ENCODE assay signal across 15 cellular contexts in the genomic region with DNA sequence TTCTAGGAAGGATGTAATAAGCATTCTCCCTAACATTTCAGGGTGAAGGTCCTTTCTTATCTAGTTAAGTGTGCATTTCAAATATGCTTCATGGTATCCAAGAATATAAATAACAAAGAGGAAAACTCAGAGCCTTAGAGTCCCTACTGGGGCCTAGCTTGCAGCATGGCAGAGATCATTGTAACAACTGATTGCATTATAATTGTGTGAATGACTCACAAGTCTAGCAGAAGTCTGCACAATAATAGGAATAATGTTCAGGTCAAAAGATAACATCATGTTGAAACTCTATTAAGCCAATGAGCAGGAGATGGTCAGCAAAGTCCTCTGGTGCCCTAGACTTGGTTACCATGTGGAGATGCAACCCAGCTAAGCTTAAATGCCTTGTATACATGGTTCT. TPM values are rescaled to one million over a fixed set of nuclear protein-coding genes. Genes with fewer than 3 reads are reported as not detected.
DNase-seq lines count a peak whose midpoint lies in the region; TF ChIP-seq lines count a peak whose summit lies in the region.
"Had no signal": no experiment of that assay in that cellular context is flagged by ENCODE, and none has a peak within 500 bp of the region (broad histone marks: within the 10 kb centered on the region; RNA-seq: fewer than 3 reads in every experiment).

No MANE protein-coding gene starts in this region.

- no peaks in the 10 kb centered on the region for H3K79me2 ChIP-seq in mammary epithelial cell (ENCODE audit: insufficient read depth, low read length)

- no peak overlapping the region for H3K4me3 ChIP-seq in breast epithelium
- no peak overlapping the region for H3K4me3 ChIP-seq in mammary epithelial cell (replicated peaks in 1 of 3; ENCODE audit: insufficient read depth in 1 of 3, low read depth in 2 of 3, low read length in 3 of 3)
- no peak overlapping the region for H3K4me3 ChIP-seq in endodermal cell (ENCODE audit: low read length)

- peaks cover 5% of the 10 kb centered on the region for H3K4me1 Mint-ChIP-seq in MCF 10A (ENCODE audit: insufficient read depth, unreplicated experiment)
- H3K4me1 Mint-ChIP-seq in endodermal cell = peaks cover 2% of the 10 kb centered on the region
- H3K4me1 Mint-ChIP-seq: memory B cell had no signal

- POLR2A ChIA-PET in MCF 10A (lab: Yijun Ruan, JAX) = interaction anchor here (0.6 kb wide), 1 partner anchor 407 kb away, joined by 3 read pairs; no protein-coding TSS in a partner anchor

- H3K27ac ChIP-seq in breast epithelium = peak overlapping the region in 1 of 2 donors; percentile 45
- H3K27ac ChIP-seq in mammary epithelial cell (ENCODE audit: insufficient read depth, low read depth, low read length) = no peak overlapping the region
- H3K27ac ChIP-seq in endodermal cell (ENCODE audit: low read depth, low read length) = no peak overlapping the region

- TF ChIP-seq CTCF in MCF 10A (IDR thresholded peaks at IDR 0.05; ENCODE audit: unreplicated experiment) (no peak), breast epithelium (IDR thresholded peaks at IDR 0.05) (no peak), mammary epithelial cell (conservative IDR thresholded peaks at IDR 0.05 in 1 of 2, IDR thresholded peaks at IDR 0.05 in 1 of 2; ENCODE audit: extremely low read depth in 1 of 2, insufficient read depth in 1 of 2, low read depth in 1 of 2, low read length in 2 of 2) (no peak), endodermal cell (conservative IDR thresholded peaks at IDR 0.05) (no peak)

- CTCF ChIA-PET in MCF 10A (lab: Yijun Ruan, JAX) = interaction anchor here (0.6 to 1.3 kb wide), 4 partner anchors 11 to 525 kb away, joined by 4 to 6 read pairs (median 5); no protein-coding TSS in a partner anchor
- CTCF ChIA-PET in mammary epithelial cell (lab: Charles Lee; ENCODE audit: low non-redundant PET) = interaction anchor here (0.6 to 0.7 kb wide), 2 partner anchors 439 to 481 kb away, joined by 5 read pairs; no protein-coding TSS in a partner anchor

- H3K27ac Mint-ChIP-seq in MCF 10A (ENCODE audit: low read depth, unreplicated experiment) (peak overlapping the region; percentile 33), endodermal cell (no peak overlapping the region)
- H3K27ac Mint-ChIP-seq: memory B cell had no signal

- H4K20me1 ChIP-seq in mammary epithelial cell (ENCODE audit: insufficient read depth, low read length) = no peaks in the 10 kb centered on the region

- H3K36me3 Mint-ChIP-seq in MCF 10A (ENCODE audit: insufficient read depth, unreplicated experiment) (no peaks in the 10 kb centered on the region), endodermal cell (ENCODE audit: low read depth) (no peaks in the 10 kb centered on the region)
- H3K36me3 Mint-ChIP-seq: memory B cell had no signal

- no peak overlapping the region for H3K4me2 ChIP-seq in mammary epithelial cell (ENCODE audit: insufficient read depth, low read depth, low read length)

- in situ Hi-C loops in mammary epithelial cell (cut with MboI; ENCODE audit: low sequenced_read_pairs in 2 of 2) = no loop called here

- no peaks in the 10 kb centered on the region for H3K9me3 Mint-ChIP-seq in MCF 10A (ENCODE audit: unreplicated experiment)
- H3K9me3 Mint-ChIP-seq in endodermal cell = no peaks in the 10 kb centered on the region
- H3K9me3 Mint-ChIP-seq: memory B cell had no signal

- H3K36me3 ChIP-seq in breast epithelium (no peaks in the 10 kb centered on the region), mammary epithelial cell (ENCODE audit: insufficient read depth, low read length) (no peaks in the 10 kb centered on the region), endodermal cell (ENCODE audit: control insufficient read depth, insufficient read depth, low read length) (no peaks in the 10 kb centered on the region)

- H3K9ac ChIP-seq in mammary epithelial cell (ENCODE audit: insufficient read depth, low read length) (no peak overlapping the region), endodermal cell (ENCODE audit: extremely low read depth, low read length, poor library complexity, severe bottlenecking) (no peak overlapping the region)

- no peaks in the 10 kb centered on the region for H3K27me3 ChIP-seq in breast epithelium
- H3K27me3 ChIP-seq in mammary epithelial cell (ENCODE audit: insufficient read depth, low read length) = no peaks in the 10 kb centered on the region
- H3K27me3 ChIP-seq in endodermal cell (ENCODE audit: control insufficient read depth, insufficient read depth, low read length, poor library complexity, severe bottlenecking) = no peaks in the 10 kb centered on the region

- dilution Hi-C loops in mammary epithelial cell (cut with HindIII; ENCODE audit: low sequenced_read_pairs) = no loop called here

- intact Hi-C loops in MCF 10A (cut with micrococcal nuclease) = loop anchor here (10.0 kb wide), 1 partner anchor 150 kb away; no protein-coding TSS in a partner anchor
- intact Hi-C loops in breast epithelium (cut with DNase I; ENCODE audit: low total_unique reads) = no loop called here
- intact Hi-C loops in mammary epithelial cell (cut with micrococcal nuclease) = loop anchor here (5.0 kb wide), 1 partner anchor 148 kb away; no protein-coding TSS in a partner anchor

- H3K27me3 Mint-ChIP-seq in MCF 10A (ENCODE audit: insufficient read depth, unreplicated experiment) (no peaks in the 10 kb centered on the region), endodermal cell (ENCODE audit: insufficient read depth) (no peaks in the 10 kb centered on the region)

- no peaks in the 10 kb centered on the region for H3K9me3 ChIP-seq in breast epithelium
- no peaks in the 10 kb centered on the region for H3K9me3 ChIP-seq in mammary epithelial cell (replicated peaks; ENCODE audit: insufficient read depth, low read length)
- no peaks in the 10 kb centered on the region for H3K9me3 ChIP-seq in endodermal cell (ENCODE audit: control insufficient read depth, low read length)

- H2AFZ ChIP-seq in mammary epithelial cell (ENCODE audit: low read depth, low read length) = peak overlapping the region; percentile 39

- no peak for TF ChIP-seq POLR2A in breast epithelium (IDR thresholded peaks at IDR 0.05)

- H3K4me3 Mint-ChIP-seq in MCF 10A (ENCODE audit: unreplicated experiment) (no peak overlapping the region), endodermal cell (no peak overlapping the region)
- H3K4me3 Mint-ChIP-seq: memory B cell had no signal

- DNase-seq in MCF 10A (ENCODE audit: unreplicated experiment) (peak; percentile 29), breast epithelium (ENCODE audit: low spot score in 2 of 2) (no peak), mammary epithelial cell (peak; percentile 45), iPS DF 19.7 (ENCODE audit: low read depth, low spot score) (peak; percentile 7), MV-4-11 (lab: John Stamatoyannopoulos, UW) (no peak), OCI-M2 (lab: John Stamatoyannopoulos, UW; ENCODE audit: unreplicated experiment) (no peak), endodermal cell (no peak), hippocampal formation (lab: John Stamatoyannopoulos, UW) (no peak)
- DNase-seq: activated naive CD4-positive, alpha-beta T cell; GDM1; NCI-H1092 treated with DMSO at 0.1 percent for 48 hours; NCI-H446; OCI-M1; stimulated activated naive CD4-positive, alpha-beta T cell had no signal

- BruUV-seq in MCF 10A (replicated peaks; lab: Mats Ljungman, UMichigan) = no TSS peak
- BruUV-seq in mammary epithelial cell (replicated peaks; lab: Mats Ljungman, UMichigan) = no TSS peak

- H3K4me1 ChIP-seq in breast epithelium (no peaks in the 10 kb centered on the region), mammary epithelial cell (ENCODE audit: insufficient read depth, low read length) (peaks cover 8% of the 10 kb centered on the region), endodermal cell (ENCODE audit: control insufficient read depth, insufficient read depth, low read length) (no peaks in the 10 kb centered on the region)

RNA-seq across cellular contexts. Expression of gene POSTN, which starts 3.4 kb away (rescaled TPM):
- total RNA-seq in MCF 10A (2022) (44.0 and 73.0 TPM in 2 replicates), breast epithelium (10 to 100 TPM; 20.1 to 30.8 (median 27.8) TPM), mammary epithelial cell (100 to 1,000 TPM in 1 of 2 donors, 10 to 100 TPM in 1; 20.0 to 306 TPM), endodermal cell (1 to 10 TPM in 1 of 2 donors, under 1 TPM in 1; 0.66 to 1.4 TPM)
- polyA plus RNA-seq in mammary epithelial cell = 0.26 TPM
- polyA minus RNA-seq in mammary epithelial cell = 2.3 TPM
- polyA plus RNA-seq in endodermal cell (2013, experiment 1 of 2) = 18.1 TPM
- polyA plus RNA-seq in endodermal cell (2013, experiment 2 of 2) = 15.0 TPM

Comparison
In these comparisons a context has a peak if more than half of its experiments do, and no peak if none do; other contexts are left out.
1. DNase-seq: peak in MCF 10A (single experiment), mammary epithelial cell (single experiment) and iPS DF 19.7 (single experiment); none in breast epithelium (0 of 2), MV-4-11 (single experiment), OCI-M2 (single experiment), endodermal cell (single experiment) and hippocampal formation (0 of 2).
2. RNA of gene POSTN, which starts 3.4 kb away (total RNA-seq): 20.0 to 306 TPM in mammary epithelial cell, 44.0 to 73.0 TPM in MCF 10A and 20.1 to 30.8 TPM in breast epithelium; 0.66 to 1.4 TPM in endodermal cell; every median in the first group is over 4 times any median in the second.